32 cellular contexts compared by ENCODE assay signal in genomic region chr2:3741372-3741771, GRCh38. TPM values are rescaled to one million over a fixed set of nuclear protein-coding genes. Genes with fewer than 3 reads are reported as not detected.
"Had no signal": no experiment of that assay in that cellular context is flagged by ENCODE, and none has a peak within 500 bp of the region (broad histone marks: within the 10 kb centered on the region; RNA-seq: fewer than 3 reads in every experiment).

No MANE protein-coding gene starts in this region.

- H3K27me3 ChIP-seq: left lung, upper lobe of left lung, vagina had no signal

- H3K4me1 ChIP-seq: heart left ventricle, left lung, lower lobe of right lung, upper lobe of left lung, vagina had no signal

- FAIRE-seq: endothelial cell of umbilical vein, islet of Langerhans, TTC549 had no signal

- H3K36me3 Mint-ChIP-seq: natural killer cell treated with Interleukin-12 subunit alpha and Interleukin-12 subunit beta and Interleukin-15 and Interleukin-18, amount 100 ng/mL, for 72 hours had no signal

- H3K27ac Mint-ChIP-seq: activated T-helper 1 cell treated with anti-CD3 and anti-CD28 coated beads, Interleukin-12 subunit alpha, Interleukin-12 subunit beta, Interleukin-2, Interleukin-4 antibody, amounts not matched to agents 30 ng/mL and 10 ng/mL and 1 ng/mL, durations not matched to agents 14 hours and 24 hours and 36 hours; effector memory CD8-positive, alpha-beta T cell; natural killer cell treated with Interleukin-12 subunit alpha and Interleukin-12 subunit beta and Interleukin-15 and Interleukin-18, amount 100 ng/mL, for 72 hours; stimulated activated naive CD8-positive, alpha-beta T cell treated with anti-CD3 and anti-CD28 coated beads, Interleukin-15, Interleukin-2, amounts not matched to agents 100 ng/mL and 50 ng/mL, for 24 hours had no signal

- DNase-seq: activated CD4-positive, alpha-beta T cell treated with anti-CD3 and anti-CD28 coated beads for 4 hours; activated CD4-positive, alpha-beta T cell treated with anti-CD3 and anti-CD28 coated beads, Interleukin-2, amount 50 U/mL, for 48 hours; activated CD8-positive, alpha-beta memory T cell treated with anti-CD3 and anti-CD28 coated beads for 24 hours; activated effector memory CD4-positive, alpha-beta T cell treated with anti-CD3 and anti-CD28 coated beads, Interleukin-2, amount 50 U/mL, for 16 hours; activated naive CD4-positive, alpha-beta T cell treated with anti-CD3 and anti-CD28 coated beads, Interleukin-2, amount 50 U/mL, for 16 hours; amniotic stem cell; caudate nucleus; cortex of kidney; effector memory CD8-positive, alpha-beta T cell; foreskin fibroblast; heart left ventricle; left lung; lower lobe of right lung; mesenchymal stem cell; posterior cingulate gyrus; right cardiac atrium; stimulated activated CD4-positive, alpha-beta T cell treated with anti-CD3 and anti-CD28 coated beads, Interleukin-2, amount 100 ng/mL, for 48 hours; T-helper 9 cell; upper lobe of left lung had no signal

- ATAC-seq: effector memory CD8-positive, alpha-beta T cell; heart left ventricle; left lung; lower lobe of right lung; natural killer cell treated with Interleukin-12 subunit alpha and Interleukin-12 subunit beta and Interleukin-15 and Interleukin-18, amount 100 ng/mL, for 72 hours; right cardiac atrium had no signal

- H3K27ac ChIP-seq: heart left ventricle, left lung, lower lobe of right lung, thoracic aorta, upper lobe of left lung, vagina, VCaP had no signal

- H3K4me3 ChIP-seq: heart left ventricle, left lung, lower lobe of right lung, thoracic aorta, upper lobe of left lung, vagina had no signal

- H3K9me3 Mint-ChIP-seq: activated T-helper 1 cell treated with anti-CD3 and anti-CD28 coated beads, Interleukin-12 subunit alpha, Interleukin-12 subunit beta, Interleukin-2, Interleukin-4 antibody, amounts not matched to agents 30 ng/mL and 10 ng/mL and 1 ng/mL, durations not matched to agents 14 hours and 24 hours and 36 hours; natural killer cell treated with Interleukin-12 subunit alpha and Interleukin-12 subunit beta and Interleukin-15 and Interleukin-18, amount 100 ng/mL, for 72 hours; stimulated activated naive CD8-positive, alpha-beta T cell treated with anti-CD3 and anti-CD28 coated beads, Interleukin-15, Interleukin-2, amounts not matched to agents 100 ng/mL and 50 ng/mL, for 24 hours had no signal

- H3K9me3 ChIP-seq: heart left ventricle, left lung, lower lobe of right lung, thoracic aorta, upper lobe of left lung, vagina had no signal

- H3K4me3 Mint-ChIP-seq: activated T-helper 1 cell treated with anti-CD3 and anti-CD28 coated beads, Interleukin-12 subunit alpha, Interleukin-12 subunit beta, Interleukin-2, Interleukin-4 antibody, amounts not matched to agents 30 ng/mL and 10 ng/mL and 1 ng/mL, durations not matched to agents 14 hours and 24 hours and 36 hours; effector memory CD8-positive, alpha-beta T cell; natural killer cell treated with Interleukin-12 subunit alpha and Interleukin-12 subunit beta and Interleukin-15 and Interleukin-18, amount 100 ng/mL, for 72 hours; stimulated activated naive CD8-positive, alpha-beta T cell treated with anti-CD3 and anti-CD28 coated beads, Interleukin-15, Interleukin-2, amounts not matched to agents 100 ng/mL and 50 ng/mL, for 24 hours had no signal

- H3K36me3 ChIP-seq: heart left ventricle, left lung, lower lobe of right lung, thoracic aorta, upper lobe of left lung, vagina had no signal

RNA-seq across cellular contexts. Expression of gene DCDC2C, which starts 38.0 kb away (rescaled TPM):
- total RNA-seq: activated T-helper 1 cell treated with anti-CD3 and anti-CD28 coated beads, Interleukin-12 subunit alpha, Interleukin-12 subunit beta, Interleukin-2, Interleukin-4 antibody, amounts not matched to agents 30 ng/mL and 10 ng/mL and 1 ng/mL, durations not matched to agents 14 hours and 24 hours and 36 hours; chondrocyte; endothelial cell of umbilical vein; heart left ventricle; left lung; lower lobe of right lung; mononuclear cell; natural killer cell treated with Interleukin-12 subunit alpha and Interleukin-12 subunit beta and Interleukin-15 and Interleukin-18, amount 100 ng/mL, for 72 hours; right cardiac atrium; skeletal muscle tissue; subcutaneous adipose tissue; upper lobe of left lung; vagina had no signal
- polyA plus RNA-seq: endothelial cell of umbilical vein, heart left ventricle, right cardiac atrium had no signal
